Comparison of ENCODE assay signal across 8 cellular contexts in the genomic region with DNA sequence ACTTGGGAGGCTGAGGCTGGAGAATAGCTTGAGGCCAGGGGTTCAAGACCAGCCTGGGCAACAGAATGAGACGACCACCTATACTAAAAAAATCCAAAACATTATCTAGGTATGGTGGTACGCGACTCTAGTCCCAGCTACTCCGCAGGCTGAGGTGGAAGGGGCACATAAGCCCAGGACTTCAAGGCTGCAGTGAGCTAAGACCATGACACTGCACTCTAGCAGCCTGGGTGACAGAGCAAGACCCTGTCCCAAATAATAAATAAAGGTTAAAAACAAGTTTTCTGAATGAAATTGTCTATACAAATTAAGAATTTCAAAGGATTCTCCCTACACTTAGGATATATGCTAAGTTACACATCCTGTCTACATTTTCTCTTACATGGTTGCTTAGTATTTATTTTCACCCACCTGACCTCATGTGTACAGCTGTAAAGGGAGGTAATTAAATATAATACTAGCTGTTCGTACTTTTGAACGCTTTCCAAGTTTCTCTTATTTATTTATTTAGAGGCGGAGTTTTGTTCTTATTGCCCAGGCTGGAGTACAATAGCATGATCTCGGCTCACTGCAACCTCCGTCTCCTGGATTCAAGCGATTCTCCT. TPM values are rescaled to one million over a fixed set of nuclear protein-coding genes. Genes with fewer than 3 reads are reported as not detected.
DNase-seq lines count a peak whose midpoint lies in the region; ATAC-seq lines count a peak whose summit lies in the region.

No MANE protein-coding gene starts in this region.

- no peak overlapping the region for H3K4ac ChIP-seq in mesenchymal stem cell (ENCODE audit: low read depth in 1 of 2, low read length in 2 of 2)

- H3K27me3 Mint-ChIP-seq in activated naive CD8-positive, alpha-beta T cell treated with anti-CD3 and anti-CD28 coated beads, Interleukin-2, amount 10 ng/mL, durations not matched to agents 7 days and 5 days: peaks cover 2% of the 10 kb centered on the region

- peak overlapping the region; percentile 70 for H4K91ac ChIP-seq in mesenchymal stem cell (ENCODE audit: low read length)

- H3K4me1 Mint-ChIP-seq in activated naive CD8-positive, alpha-beta T cell treated with anti-CD3 and anti-CD28 coated beads, Interleukin-2, amount 10 ng/mL, durations not matched to agents 7 days and 5 days: peaks cover 6% of the 10 kb centered on the region

- no peaks in the 10 kb centered on the region for H3K9me3 Mint-ChIP-seq in activated naive CD8-positive, alpha-beta T cell treated with anti-CD3 and anti-CD28 coated beads, Interleukin-2, amount 10 ng/mL, durations not matched to agents 7 days and 5 days

- H3K4me2 ChIP-seq in mesenchymal stem cell (ENCODE audit: low read length, poor library complexity, severe bottlenecking): peak overlapping the region; percentile 55

- H3K4me3 Mint-ChIP-seq in activated naive CD8-positive, alpha-beta T cell treated with anti-CD3 and anti-CD28 coated beads, Interleukin-2, amount 10 ng/mL, durations not matched to agents 7 days and 5 days: peak overlapping the region; percentile 96

- H3K36me3 Mint-ChIP-seq in activated naive CD8-positive, alpha-beta T cell treated with anti-CD3 and anti-CD28 coated beads, Interleukin-2, amount 10 ng/mL, durations not matched to agents 7 days and 5 days: no peaks in the 10 kb centered on the region

- no peaks in the 10 kb centered on the region for H3K79me1 ChIP-seq in mesenchymal stem cell (replicated peaks; ENCODE audit: low read length, poor library complexity, severe bottlenecking)

- no peaks in the 10 kb centered on the region for H3K27me3 ChIP-seq in ACC112 (ENCODE audit: insufficient read depth, low read length)
- no peaks in the 10 kb centered on the region for H3K27me3 ChIP-seq in mesenchymal stem cell (ENCODE audit: control insufficient read depth in 1 of 2, insufficient read depth in 1 of 2, low read length in 2 of 2)
- peaks cover 10% of the 10 kb centered on the region for H3K27me3 ChIP-seq in H7 (ENCODE audit: control insufficient read depth, insufficient read depth, low read length)

- H3K27ac Mint-ChIP-seq in activated naive CD8-positive, alpha-beta T cell treated with anti-CD3 and anti-CD28 coated beads, Interleukin-2, amount 10 ng/mL, durations not matched to agents 7 days and 5 days: peak overlapping the region; percentile 94

- H3K14ac ChIP-seq in mesenchymal stem cell (ENCODE audit: low read length in 2 of 2): no peak overlapping the region

- no peak for ATAC-seq in activated naive CD8-positive, alpha-beta T cell treated with anti-CD3 and anti-CD28 coated beads, Interleukin-2, amount 10 ng/mL, durations not matched to agents 7 days and 5 days (ENCODE audit: low read depth)
- ATAC-seq in GM21526 (IDR thresholded peaks at IDR 0.05; ENCODE audit: low FRiP score, unreplicated experiment) (no peak), HG02981 (IDR thresholded peaks at IDR 0.05; ENCODE audit: unreplicated experiment) (no peak)

- H3K27ac ChIP-seq in ACC112 (ENCODE audit: low read depth, low read length) (peak overlapping the region; percentile 17), mesenchymal stem cell (ENCODE audit: low read length, poor library complexity, severe bottlenecking) (peak overlapping the region; percentile 51)

- H3K18ac ChIP-seq in mesenchymal stem cell (ENCODE audit: low read depth in 1 of 2, low read length in 2 of 2): peak overlapping the region in 1 of 2 experiments; percentile 75

- H2BK120ac ChIP-seq in mesenchymal stem cell (ENCODE audit: low read depth, low read length): no peak overlapping the region

- peak; percentile 19 for DNase-seq in KBM-7
- DNase-seq in activated naive CD8-positive, alpha-beta T cell treated with anti-CD3 and anti-CD28 coated beads, Interleukin-2, amount 10 ng/mL, durations not matched to agents 7 days and 5 days: no peak
- peak; percentile 16 for DNase-seq in mesenchymal stem cell
- no peak for DNase-seq in iPS-NIHi7 (ENCODE audit: extremely low spot score)
- no peak for DNase-seq in H7

- H3K4me3 ChIP-seq in ACC112 (ENCODE audit: low read depth, low read length) (peak overlapping the region; percentile 82), mesenchymal stem cell (ENCODE audit: insufficient read depth in 1 of 2, low read depth in 1 of 2, low read length in 2 of 2) (peak overlapping the region; percentile 44 to 84), H7 (ENCODE audit: insufficient read depth, low read depth, low read length) (no peak overlapping the region)

- no peak overlapping the region for H3K23ac ChIP-seq in mesenchymal stem cell (ENCODE audit: low read length in 2 of 2)

- POLR2A ChIA-PET in activated naive CD8-positive, alpha-beta T cell treated with anti-CD3 and anti-CD28 coated beads, Interleukin-2, amount 10 ng/mL, durations not matched to agents 7 days and 5 days (lab: Charles Lee): interaction anchor here (0.7 to 3.1 kb wide), 9 partner anchors 8 to 119 kb away, joined by 3 to 17 read pairs (median 4); a partner anchor contains a TSS

- H3K36me3 ChIP-seq in ACC112 (ENCODE audit: insufficient read depth, low read length) (no peaks in the 10 kb centered on the region), mesenchymal stem cell (ENCODE audit: control insufficient read depth in 1 of 2, insufficient read depth in 2 of 2, low read depth in 1 of 2, low read length in 2 of 2) (no peaks in the 10 kb centered on the region), H7 (replicated peaks; ENCODE audit: control insufficient read depth, insufficient read depth, low read length) (no peaks in the 10 kb centered on the region)

- peak overlapping the region; percentile 11 to 96 for H2BK12ac ChIP-seq in mesenchymal stem cell (ENCODE audit: low read length in 2 of 2)

- H2AK5ac ChIP-seq in mesenchymal stem cell (ENCODE audit: low read length, severe bottlenecking): peak overlapping the region; percentile 96

- 83% methylated on average over 9 of the region's 10 CpGs for whole genome bisulfite sequencing in mesenchymal stem cell

- H3K79me2 ChIP-seq in ACC112 (ENCODE audit: control insufficient read depth, insufficient read depth, low read length, unreplicated experiment): peaks cover 26% of the 10 kb centered on the region

- H2BK15ac ChIP-seq in mesenchymal stem cell (ENCODE audit: low read depth, poor library complexity, severe bottlenecking): no peak overlapping the region

- H3K9me3 ChIP-seq in mesenchymal stem cell (ENCODE audit: control insufficient read depth, low read length): no peaks in the 10 kb centered on the region

- H3K9ac ChIP-seq in mesenchymal stem cell (ENCODE audit: low read length): peak overlapping the region; percentile 93

- no peak overlapping the region for H2BK5ac ChIP-seq in mesenchymal stem cell (ENCODE audit: low read depth, low read length, poor library complexity, severe bottlenecking)

- H2AFZ ChIP-seq in ACC112 (ENCODE audit: low read length, unreplicated experiment): peak overlapping the region; percentile 61
- H2AFZ ChIP-seq in mesenchymal stem cell (ENCODE audit: low read depth, low read length): no peak overlapping the region

- no peak overlapping the region for H4K8ac ChIP-seq in mesenchymal stem cell (ENCODE audit: low read length)

- in situ Hi-C loops in KBM-7 (cut with MboI; ENCODE audit: low pct_unique_long_range_greater_than_20kb, low sequenced_read_pairs): no loop called here

- H3K4me1 ChIP-seq in ACC112 (ENCODE audit: control insufficient read depth, insufficient read depth, low read length, unreplicated experiment) (peaks cover 13% of the 10 kb centered on the region), mesenchymal stem cell (ENCODE audit: control insufficient read depth, insufficient read depth, low read depth, low read length) (peaks cover 12% of the 10 kb centered on the region)

RNA-seq across cellular contexts. Expression of a gene that starts 1.6 kb away (rescaled TPM):
- 10 to 100 TPM; 18.6 to 19.6 TPM for total RNA-seq in activated naive CD8-positive, alpha-beta T cell treated with anti-CD3 and anti-CD28 coated beads, Interleukin-2, amount 10 ng/mL, durations not matched to agents 7 days and 5 days
- 20.4 TPM for polyA plus RNA-seq in mesenchymal stem cell (2013, experiment 1 of 2)
- polyA plus RNA-seq in mesenchymal stem cell (2013, experiment 2 of 2): 22.7 TPM
- total RNA-seq in H7 (2014; rRNA removed; shearing (Covaris generic)): 1.0 and 2.2 TPM in 2 replicates

RNA-seq across cellular contexts. Expression of a gene that starts 48.1 kb away (rescaled TPM):
- 10 to 100 TPM; 26.2 to 28.4 TPM for total RNA-seq in activated naive CD8-positive, alpha-beta T cell treated with anti-CD3 and anti-CD28 coated beads, Interleukin-2, amount 10 ng/mL, durations not matched to agents 7 days and 5 days
- 19.8 TPM for polyA plus RNA-seq in mesenchymal stem cell (2013, experiment 1 of 2)
- 24.8 TPM for polyA plus RNA-seq in mesenchymal stem cell (2013, experiment 2 of 2)
- 17.7 and 30.7 TPM in 2 replicates for total RNA-seq in H7 (2014; rRNA removed; shearing (Covaris generic))

Comparison
In these comparisons a context has a peak if more than half of its experiments do, and no peak if none do; other contexts are left out.
1. DNase-seq: peak in KBM-7 (single experiment) and mesenchymal stem cell (single experiment); none in activated naive CD8-positive, alpha-beta T cell treated with anti-CD3 and anti-CD28 coated beads, Interleukin-2, amount 10 ng/mL, durations not matched to agents 7 days and 5 days (single experiment), iPS-NIHi7 (single experiment) and H7 (single experiment).